In genomic region chr6:5850848-5851255, GRCh38 we compare ENCODE assay signal across 8 cellular contexts.
DNase-seq lines count a peak whose midpoint lies in the region; ATAC-seq lines count a peak whose summit lies in the region.

No MANE protein-coding gene starts in this region.

- no peak overlapping the region for H3K27ac Mint-ChIP-seq in dendritic cell treated with granulocyte-macrophage colony-stimulating factor and Interleukin-4, amounts not matched to agents 40 ng/mL and 50 ng/mL, for 4 days
- H3K27ac Mint-ChIP-seq in natural killer cell treated with Interleukin-12 subunit alpha and Interleukin-12 subunit beta and Interleukin-15 and Interleukin-18, amount 100 ng/mL, for 72 hours = no peak overlapping the region

- ATAC-seq in GM18498 (IDR thresholded peaks at IDR 0.05; ENCODE audit: unreplicated experiment) (peak; percentile 19), HG03045 (IDR thresholded peaks at IDR 0.05; ENCODE audit: unreplicated experiment) (peak; percentile 12), left lobe of liver (no peak), GM19463 (IDR thresholded peaks at IDR 0.05; ENCODE audit: unreplicated experiment) (no peak), HG03025 (IDR thresholded peaks at IDR 0.05; ENCODE audit: low FRiP score, unreplicated experiment) (no peak)
- ATAC-seq in natural killer cell treated with Interleukin-12 subunit alpha and Interleukin-12 subunit beta and Interleukin-15 and Interleukin-18, amount 100 ng/mL, for 72 hours = peak; percentile 32 to 71

- DNase-seq in natural killer cell treated with Interleukin-12 subunit alpha and Interleukin-12 subunit beta and Interleukin-15 and Interleukin-18, amount 100 ng/mL, for 72 hours (ENCODE audit: low spot score) = no peak
- DNase-seq in left lobe of liver (ENCODE audit: low spot score) (no peak), SKM-1 treated with dmso at 0.1 percent for 144 hours (lab: John Stamatoyannopoulos, UW; ENCODE audit: unreplicated experiment) (no peak)

- intact Hi-C loops in dendritic cell treated with granulocyte-macrophage colony-stimulating factor and Interleukin-4, amounts not matched to agents 40 ng/mL and 50 ng/mL, for 4 days (cut with micrococcal nuclease) = no loop called here

- peak overlapping the region; percentile 45 for H3K4me3 Mint-ChIP-seq in dendritic cell treated with granulocyte-macrophage colony-stimulating factor and Interleukin-4, amounts not matched to agents 40 ng/mL and 50 ng/mL, for 4 days
- H3K4me3 Mint-ChIP-seq in natural killer cell treated with Interleukin-12 subunit alpha and Interleukin-12 subunit beta and Interleukin-15 and Interleukin-18, amount 100 ng/mL, for 72 hours = peak overlapping the region; percentile 28

- H3K4me1 Mint-ChIP-seq in dendritic cell treated with granulocyte-macrophage colony-stimulating factor and Interleukin-4, amounts not matched to agents 40 ng/mL and 50 ng/mL, for 4 days (ENCODE audit: low read depth) = no peaks in the 10 kb centered on the region
- H3K4me1 Mint-ChIP-seq in natural killer cell treated with Interleukin-12 subunit alpha and Interleukin-12 subunit beta and Interleukin-15 and Interleukin-18, amount 100 ng/mL, for 72 hours (ENCODE audit: low read depth in 2 of 2) = peaks cover 5 to 8% of the 10 kb centered on the region in 2 donors

- peaks cover 73% of the 10 kb centered on the region for H3K27me3 Mint-ChIP-seq in dendritic cell treated with granulocyte-macrophage colony-stimulating factor and Interleukin-4, amounts not matched to agents 40 ng/mL and 50 ng/mL, for 4 days
- H3K27me3 Mint-ChIP-seq in natural killer cell treated with Interleukin-12 subunit alpha and Interleukin-12 subunit beta and Interleukin-15 and Interleukin-18, amount 100 ng/mL, for 72 hours = peaks cover 0 to 7% of the 10 kb centered on the region in 2 donors

- H3K36me3 Mint-ChIP-seq in dendritic cell treated with granulocyte-macrophage colony-stimulating factor and Interleukin-4, amounts not matched to agents 40 ng/mL and 50 ng/mL, for 4 days (ENCODE audit: low read depth) = no peaks in the 10 kb centered on the region
- no peaks in the 10 kb centered on the region for H3K36me3 Mint-ChIP-seq in natural killer cell treated with Interleukin-12 subunit alpha and Interleukin-12 subunit beta and Interleukin-15 and Interleukin-18, amount 100 ng/mL, for 72 hours

- no peaks in the 10 kb centered on the region for H3K9me3 Mint-ChIP-seq in dendritic cell treated with granulocyte-macrophage colony-stimulating factor and Interleukin-4, amounts not matched to agents 40 ng/mL and 50 ng/mL, for 4 days
- no peaks in the 10 kb centered on the region for H3K9me3 Mint-ChIP-seq in natural killer cell treated with Interleukin-12 subunit alpha and Interleukin-12 subunit beta and Interleukin-15 and Interleukin-18, amount 100 ng/mL, for 72 hours

Comparison
In these comparisons a context has a peak if more than half of its experiments do, and no peak if none do; other contexts are left out.
1. ATAC-seq: peak in GM18498 (single experiment), HG03045 (single experiment) and natural killer cell treated with Interleukin-12 subunit alpha and Interleukin-12 subunit beta and Interleukin-15 and Interleukin-18, amount 100 ng/mL, for 72 hours (2 of 2); none in left lobe of liver (single experiment), GM19463 (single experiment) and HG03025 (single experiment).